In the genomic region with DNA sequence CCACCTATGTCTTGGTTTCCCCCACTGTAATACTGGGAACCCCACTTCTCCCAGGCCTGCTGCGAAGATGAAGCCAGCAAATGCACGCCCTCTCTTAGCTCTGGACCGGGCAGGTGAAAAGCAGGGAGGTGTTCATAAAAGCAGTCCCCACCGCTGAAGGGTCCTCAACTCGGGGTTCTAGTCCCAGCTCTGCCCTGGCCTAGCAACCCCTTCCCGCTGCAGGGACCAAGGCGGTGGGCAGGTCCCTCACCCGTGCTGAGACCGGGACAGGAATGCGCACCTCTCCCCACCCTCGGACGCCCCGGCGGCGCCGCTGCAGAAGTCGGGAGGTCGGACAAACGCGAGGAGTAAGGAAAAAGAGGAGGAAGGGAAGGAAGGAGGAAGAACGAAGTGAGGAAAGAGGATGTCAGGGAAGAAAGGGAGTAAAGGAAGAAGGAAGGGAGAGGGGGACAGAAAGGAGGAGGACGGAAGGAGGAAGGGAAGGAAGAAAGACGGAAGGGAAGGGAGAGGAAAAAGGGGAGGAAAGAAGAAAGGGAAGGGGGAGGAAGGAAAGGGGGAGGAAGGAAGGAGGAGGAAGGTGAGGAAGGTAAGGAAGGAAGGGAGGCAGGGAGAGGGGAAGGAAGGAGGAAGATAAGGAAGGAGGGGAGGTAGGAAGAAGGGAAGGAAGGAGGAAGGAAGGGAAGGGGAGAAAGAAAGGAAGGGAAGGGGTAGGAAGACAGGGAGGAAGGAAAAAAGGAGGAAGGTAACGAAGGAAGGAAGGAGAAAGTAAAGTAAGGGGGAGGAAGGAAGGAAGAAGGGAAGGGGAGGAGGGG, we compare ENCODE assay signal across 8 cellular contexts.
DNase-seq lines count a peak whose midpoint lies in the region; ATAC-seq and TF ChIP-seq lines count a peak whose summit lies in the region.

No MANE protein-coding gene starts in this region.

- peak overlapping the region; percentile 98 for H3K4me3 ChIP-seq in OCI-LY1 (ENCODE audit: low read depth, low read length, poor library complexity, severe bottlenecking)
- peak overlapping the region; percentile 87 for H3K4me3 ChIP-seq in effector memory CD4-positive, alpha-beta T cell (ENCODE audit: insufficient read depth, low read depth, low read length, poor library complexity, severe bottlenecking)

- no peak for TF ChIP-seq CTCF in OCI-LY1 (IDR thresholded peaks at IDR 0.05; ENCODE audit: low read length)
- TF ChIP-seq CTCF in nephron (IDR thresholded peaks at IDR 0.05; ENCODE audit: unreplicated experiment in 3 of 3) = no peak

- no peaks in the 10 kb centered on the region for H3K9me3 Mint-ChIP-seq in nephron

- peaks cover 51% of the 10 kb centered on the region for H3K36me3 ChIP-seq in OCI-LY1 (ENCODE audit: insufficient read depth, low read length)
- H3K36me3 ChIP-seq in effector memory CD4-positive, alpha-beta T cell (ENCODE audit: control insufficient read depth, insufficient read depth, low read length) = peaks cover 3% of the 10 kb centered on the region

- peaks cover 25% of the 10 kb centered on the region for H3K4me1 Mint-ChIP-seq in nephron

- H3K27me3 Mint-ChIP-seq in nephron (ENCODE audit: low read depth) = no peaks in the 10 kb centered on the region

- H3K9ac ChIP-seq in OCI-LY1 (ENCODE audit: low read length) = peak overlapping the region; percentile 97

- H4K20me1 ChIP-seq in OCI-LY1 (ENCODE audit: insufficient read depth, low read length) = no peaks in the 10 kb centered on the region

- peaks cover 52% of the 10 kb centered on the region for H3K79me2 ChIP-seq in OCI-LY1 (ENCODE audit: insufficient read depth, low read length)

- H3K27me3 ChIP-seq in OCI-LY1 (ENCODE audit: insufficient read depth, low read length) = no peaks in the 10 kb centered on the region
- H3K27me3 ChIP-seq in effector memory CD4-positive, alpha-beta T cell (replicated peaks; ENCODE audit: control insufficient read depth, insufficient read depth, low read length, poor library complexity, severe bottlenecking) = no peaks in the 10 kb centered on the region

- H3K27ac ChIP-seq in OCI-LY1 (ENCODE audit: low read depth, low read length, poor library complexity, severe bottlenecking) = peak overlapping the region; percentile 76
- H3K27ac ChIP-seq in effector memory CD4-positive, alpha-beta T cell (ENCODE audit: insufficient read depth, low read length, poor library complexity, severe bottlenecking) = peak overlapping the region; percentile 75

- H3K9me3 ChIP-seq in OCI-LY1 (ENCODE audit: low read length) = no peaks in the 10 kb centered on the region
- no peaks in the 10 kb centered on the region for H3K9me3 ChIP-seq in effector memory CD4-positive, alpha-beta T cell (ENCODE audit: control insufficient read depth, low read length)

- peaks cover 21% of the 10 kb centered on the region for H3K36me3 Mint-ChIP-seq in nephron (ENCODE audit: low read depth)

- DNase-seq in DMS53 (lab: John Stamatoyannopoulos, UW) (peak; percentile 51), DMS53 treated with DMSO at 0.1 percent for 48 hours (lab: John Stamatoyannopoulos, UW; ENCODE audit: unreplicated experiment) (no peak)
- DNase-seq in effector memory CD4-positive, alpha-beta T cell = no peak
- no peak for DNase-seq in stimulated activated CD4-positive, alpha-beta T cell treated with anti-CD3 and anti-CD28 coated beads, Interleukin-12 subunit alpha, Interleukin-12 subunit beta, amount 100 ng/mL, for 4 hours

- H3K4me1 ChIP-seq in OCI-LY1 (ENCODE audit: insufficient read depth, low read length, severe bottlenecking) = peaks cover 53% of the 10 kb centered on the region
- peaks cover 20% of the 10 kb centered on the region for H3K4me1 ChIP-seq in effector memory CD4-positive, alpha-beta T cell (ENCODE audit: control insufficient read depth, insufficient read depth, low read length, poor library complexity, severe bottlenecking)

- no peaks in the 10 kb centered on the region for H3K9me2 ChIP-seq in OCI-LY1 (ENCODE audit: low read depth, low read length)

- H3F3A ChIP-seq in OCI-LY1 (ENCODE audit: insufficient read depth, low read length) = 0 out of 2 replicates have a peak, but pooled peaks cover 2% of the 10 kb centered on the region

- peak overlapping the region; percentile 95 to 99 (median 96) for H3K4me3 Mint-ChIP-seq in nephron

- peak overlapping the region in 2 of 3 experiments; percentile 30 to 33 for H3K27ac Mint-ChIP-seq in nephron

- ATAC-seq in HG03025 (IDR thresholded peaks at IDR 0.05; ENCODE audit: low FRiP score, unreplicated experiment) (no peak), GM18519 (IDR thresholded peaks at IDR 0.05; ENCODE audit: low FRiP score, unreplicated experiment) (no peak)

- H2AFZ ChIP-seq in OCI-LY1 (ENCODE audit: low read length) = no peak overlapping the region

- peak overlapping the region; percentile 93 for H3K4me2 ChIP-seq in OCI-LY1 (ENCODE audit: low read length)
